ENCODE assay signal across 15 cellular contexts in the genomic region with DNA sequence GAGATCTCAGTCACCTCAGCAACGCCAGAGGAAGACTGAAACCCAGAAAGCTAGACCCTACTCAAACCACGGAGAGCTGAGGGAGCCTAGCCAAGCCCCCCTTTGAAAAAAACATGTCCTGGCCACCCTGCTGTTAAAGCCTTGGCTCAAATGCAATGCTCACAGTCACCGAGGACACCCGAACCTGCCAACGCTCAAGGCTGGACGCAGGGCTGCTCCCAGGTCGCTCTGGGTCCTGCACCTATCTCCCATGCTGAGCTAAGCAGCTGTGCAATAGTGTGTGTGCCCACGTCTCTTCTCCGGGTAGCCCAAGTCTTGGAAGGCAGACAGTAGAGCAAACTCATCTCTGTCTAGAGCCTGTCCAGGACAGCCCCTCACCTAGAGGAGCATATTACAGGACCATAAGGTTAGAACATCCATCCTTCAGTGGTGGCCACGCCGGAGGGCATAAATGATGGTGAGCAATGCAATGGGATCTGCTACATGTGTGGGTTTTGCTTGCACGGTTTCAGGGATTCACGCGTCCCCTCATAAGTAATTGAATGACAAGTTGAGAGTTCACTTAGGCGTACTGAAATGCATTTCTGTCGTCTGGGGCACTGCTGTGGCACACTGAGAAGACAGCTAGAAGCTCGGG.
A peak's percentile ranks its signal among the peaks of the same experiment; 100 is the strongest.
DNase-seq lines count a peak whose midpoint lies in the region; ATAC-seq and TF ChIP-seq lines count a peak whose summit lies in the region.
"Had no signal": no experiment of that assay in that cellular context is flagged by ENCODE, and none has a peak within 500 bp of the region (broad histone marks: within the 10 kb centered on the region; RNA-seq: fewer than 3 reads in every experiment).

No MANE protein-coding gene starts in this region.

- H4K20me1 ChIP-seq in PC-9 (ENCODE audit: insufficient read depth), result peaks cover 58% of the 10 kb centered on the region

- H3K27me3 Mint-ChIP-seq in activated naive CD8-positive, alpha-beta T cell, result no peaks in the 10 kb centered on the region
- H3K27me3 Mint-ChIP-seq in activated naive CD8-positive, alpha-beta T cell treated with anti-CD3 and anti-CD28 coated beads for 36 hours, result no peaks in the 10 kb centered on the region
- H3K27me3 Mint-ChIP-seq in T-cell, result no peaks in the 10 kb centered on the region

- H3K4me3 Mint-ChIP-seq in activated naive CD8-positive, alpha-beta T cell, result peak overlapping the region; percentile 83
- no peak overlapping the region for H3K4me3 Mint-ChIP-seq in activated naive CD8-positive, alpha-beta T cell treated with anti-CD3 and anti-CD28 coated beads for 36 hours
- peak overlapping the region; percentile 77 to 80 (median 78) for H3K4me3 Mint-ChIP-seq in T-cell

- ATAC-seq in T-cell (replicated peaks in 1 of 4) (no peak), right lobe of liver (peak; percentile 30 to 59 (median 42)), left colon (no peak), HG03025 (IDR thresholded peaks at IDR 0.05; ENCODE audit: low FRiP score, unreplicated experiment) (no peak)
- ATAC-seq: foreskin keratinocyte had no signal

- H3K9me3 ChIP-seq in right lobe of liver (no peaks in the 10 kb centered on the region), thymus (ENCODE audit: control insufficient read depth) (no peaks in the 10 kb centered on the region), PC-9 (ENCODE audit: insufficient read depth, low read depth) (no peaks in the 10 kb centered on the region)
- H3K9me3 ChIP-seq: Peyer's patch, SK-N-SH had no signal

- H3K4me3 ChIP-seq in right lobe of liver (no peak overlapping the region), thymus (ENCODE audit: low read length) (no peak overlapping the region), PC-9 (no peak overlapping the region)
- H3K4me3 ChIP-seq: lung had no signal

- no peaks in the 10 kb centered on the region for H3K36me3 Mint-ChIP-seq in activated naive CD8-positive, alpha-beta T cell
- peaks cover 2% of the 10 kb centered on the region for H3K36me3 Mint-ChIP-seq in activated naive CD8-positive, alpha-beta T cell treated with anti-CD3 and anti-CD28 coated beads for 36 hours
- H3K36me3 Mint-ChIP-seq in T-cell, result no peaks in the 10 kb centered on the region

- peaks cover 0 to 17% (median 0%) of the 10 kb centered on the region in 4 donors for H3K36me3 ChIP-seq in right lobe of liver
- no peaks in the 10 kb centered on the region for H3K36me3 ChIP-seq in thymus (ENCODE audit: control insufficient read depth, insufficient read depth)
- H3K36me3 ChIP-seq in PC-9 (ENCODE audit: low read depth), result peaks cover 14% of the 10 kb centered on the region

- H3K27ac Mint-ChIP-seq in activated naive CD8-positive, alpha-beta T cell, result peak overlapping the region; percentile 38
- H3K27ac Mint-ChIP-seq in activated naive CD8-positive, alpha-beta T cell treated with anti-CD3 and anti-CD28 coated beads for 36 hours, result no peak overlapping the region
- peak overlapping the region; percentile 93 to 95 for H3K27ac Mint-ChIP-seq in T-cell

- TF ChIP-seq CTCF in right lobe of liver (IDR thresholded peaks at IDR 0.05), result no peak
- TF ChIP-seq CTCF in PC-9 (conservative IDR thresholded peaks at IDR 0.05), result no peak

- CTCF ChIA-PET in T-cell (lab: Charles Lee), result interaction anchor here in 1 of 2 donors (0.6 to 2.8 kb wide), 2 partner anchors 13 to 567 kb away, joined by 3 to 10 read pairs; no protein-coding TSS in a partner anchor
- CTCF ChIA-PET in PC-9 (lab: Charles Lee), result no interaction called here

- peaks cover 12% of the 10 kb centered on the region; the same call in 1 of the 2 replicates for H3F3A ChIP-seq in PC-9 (ENCODE audit: insufficient read depth, low read depth)

- no peak for TF ChIP-seq POLR2A in right lobe of liver (IDR thresholded peaks at IDR 0.05)

- H3K27me3 ChIP-seq in right lobe of liver (no peaks in the 10 kb centered on the region), thymus (ENCODE audit: control insufficient read depth, insufficient read depth) (no peaks in the 10 kb centered on the region), PC-9 (ENCODE audit: insufficient read depth, low read depth) (no peaks in the 10 kb centered on the region)
- H3K27me3 ChIP-seq: Peyer's patch had no signal

- 0 out of 2 replicates have a peak, but pooled peaks cover 14% of the 10 kb centered on the region for H3K79me2 ChIP-seq in PC-9 (ENCODE audit: low read depth)

- peaks cover 0 to 41% (median 14%) of the 10 kb centered on the region in 4 donors for H3K4me1 ChIP-seq in right lobe of liver
- peaks cover 33% of the 10 kb centered on the region for H3K4me1 ChIP-seq in thymus (ENCODE audit: control insufficient read depth, insufficient read depth, low read length)
- H3K4me1 ChIP-seq in PC-9 (replicated peaks; ENCODE audit: insufficient read depth), result peaks cover 12% of the 10 kb centered on the region

- H3K27ac ChIP-seq in right lobe of liver (peak overlapping the region; percentile 22 to 77 (median 67)), thymus (ENCODE audit: low read depth) (peak overlapping the region; percentile 43), PC-9 (no peak overlapping the region)
- H3K27ac ChIP-seq: foreskin keratinocyte had no signal

- BruUV-seq in PC-9 (replicated peaks; lab: Mats Ljungman, UMichigan), result no TSS peak

- 86% methylated on average over 8 of the region's 17 CpGs for WGBS in right lobe of liver (ENCODE audit: insufficient coverage, low coverage, low lambda C conversion rate, missing lambda C conversion rate)
- WGBS in thymus, result 95% methylated on average over 17 of the region's 17 CpGs

- no peaks in the 10 kb centered on the region for H3K9me2 ChIP-seq in PC-9 (ENCODE audit: insufficient read depth)
- H3K9me2 ChIP-seq: SK-N-SH had no signal

- DNase-seq in activated naive CD8-positive, alpha-beta T cell treated with anti-CD3 and anti-CD28 coated beads for 36 hours, result no peak
- DNase-seq in T-cell (no peak), right lobe of liver (no peak), left colon (no peak), PC-9 (no peak)
- DNase-seq: foreskin keratinocyte, KBM-7, NCI-H1105, NCI-H774, SK-N-SH had no signal

- no peak overlapping the region for H3K4me2 ChIP-seq in PC-9
- H3K4me2 ChIP-seq: SK-N-SH had no signal

- POLR2A ChIA-PET in T-cell (lab: Charles Lee) (no interaction called here), PC-9 (lab: Charles Lee; ENCODE audit: unreplicated experiment) (no interaction called here)

- peaks cover 43% of the 10 kb centered on the region for H3K4me1 Mint-ChIP-seq in activated naive CD8-positive, alpha-beta T cell (ENCODE audit: low read depth)
- peaks cover 40% of the 10 kb centered on the region for H3K4me1 Mint-ChIP-seq in activated naive CD8-positive, alpha-beta T cell treated with anti-CD3 and anti-CD28 coated beads for 36 hours
- peaks cover 42 to 50% (median 49%) of the 10 kb centered on the region in 3 donors for H3K4me1 Mint-ChIP-seq in T-cell

- no peaks in the 10 kb centered on the region for H3K9me3 Mint-ChIP-seq in activated naive CD8-positive, alpha-beta T cell (ENCODE audit: low read depth)
- peaks cover 2% of the 10 kb centered on the region for H3K9me3 Mint-ChIP-seq in activated naive CD8-positive, alpha-beta T cell treated with anti-CD3 and anti-CD28 coated beads for 36 hours
- no peaks in the 10 kb centered on the region for H3K9me3 Mint-ChIP-seq in T-cell

- intact Hi-C loops in right lobe of liver (cut with DNase I) (no loop called here), left colon (cut with DNase I, micrococcal nuclease) (no loop called here), PC-9 (cut with micrococcal nuclease; ENCODE audit: unreplicated experiment) (no loop called here)

- no peak overlapping the region for H2AFZ ChIP-seq in PC-9

Comparison
In these comparisons a context has a peak if more than half of its experiments do, and no peak if none do; other contexts are left out.
1. ATAC-seq: peak in right lobe of liver (4 of 4); none in T-cell (0 of 4), left colon (single experiment) and HG03025 (single experiment).